Comparison of ENCODE assay signal across 8 cellular contexts in the genomic region with DNA sequence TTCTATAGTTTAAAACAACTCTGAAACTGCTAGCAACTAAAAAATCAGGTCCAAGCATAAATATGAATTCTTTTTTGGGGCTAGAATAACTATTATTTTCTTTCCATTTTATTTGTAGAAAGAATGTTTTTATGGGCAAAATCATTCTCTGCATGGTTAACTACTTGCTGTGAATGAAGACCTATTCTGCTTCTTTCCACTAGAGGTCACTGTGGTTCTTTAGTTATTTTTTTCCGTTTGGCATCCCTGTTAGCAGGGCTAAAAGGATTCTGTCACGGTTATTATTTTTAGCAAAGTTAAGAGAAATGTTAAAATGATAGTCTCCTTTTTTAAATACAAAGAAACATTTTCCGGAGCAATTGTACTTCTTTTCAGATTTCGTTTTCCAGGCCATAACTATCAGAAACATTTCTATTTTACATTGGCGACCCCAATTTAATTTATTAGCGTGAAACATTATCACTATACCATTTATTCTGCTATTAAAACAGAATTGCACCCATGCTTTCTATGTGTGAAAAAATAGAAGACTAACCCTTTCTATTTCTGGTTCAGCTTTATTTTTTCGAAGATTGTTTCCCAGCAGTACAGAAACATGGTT.
DNase-seq lines count a peak whose midpoint lies in the region; ATAC-seq lines count a peak whose summit lies in the region.

No MANE protein-coding gene starts in this region.

- no peaks in the 10 kb centered on the region for H3K9me3 Mint-ChIP-seq in effector memory CD8-positive, alpha-beta T cell

- DNase-seq in Ammon's horn (ENCODE audit: low spot score) (peak; percentile 49), NCI-H82 (lab: John Stamatoyannopoulos, UW) (peak; percentile 62), cerebellar cortex (ENCODE audit: low spot score) (peak; percentile 44), lung microvascular endothelial cell (ENCODE audit: low read depth in 2 of 2) (peak; percentile 51 to 63), GOT3 (lab: John Stamatoyannopoulos, UW) (no peak)
- DNase-seq in effector memory CD8-positive, alpha-beta T cell = no peak

- H3K4me3 Mint-ChIP-seq in effector memory CD8-positive, alpha-beta T cell = no peak overlapping the region

- peaks cover 14 to 18% of the 10 kb centered on the region in 2 donors for H3K27me3 Mint-ChIP-seq in effector memory CD8-positive, alpha-beta T cell

- H3K27ac Mint-ChIP-seq in effector memory CD8-positive, alpha-beta T cell = no peak overlapping the region

- ATAC-seq in GM18861 (IDR thresholded peaks at IDR 0.05; ENCODE audit: unreplicated experiment) (peak; percentile 64), HG03469 (IDR thresholded peaks at IDR 0.05; ENCODE audit: unreplicated experiment) (peak; percentile 57)
- no peak for ATAC-seq in effector memory CD8-positive, alpha-beta T cell (replicated peaks)

- no peaks in the 10 kb centered on the region for H3K36me3 Mint-ChIP-seq in effector memory CD8-positive, alpha-beta T cell (ENCODE audit: insufficient read depth)

- H3K4me1 Mint-ChIP-seq in effector memory CD8-positive, alpha-beta T cell (ENCODE audit: low read depth in 2 of 2) = no peaks in the 10 kb centered on the region

Comparison
In these comparisons a context has a peak if more than half of its experiments do, and no peak if none do; other contexts are left out.
1. DNase-seq: peak in Ammon's horn (single experiment), NCI-H82 (single experiment), cerebellar cortex (single experiment) and lung microvascular endothelial cell (2 of 2); none in effector memory CD8-positive, alpha-beta T cell (0 of 3) and GOT3 (single experiment).